In genomic region chr7:151511270-151511669, GRCh38 we compare ENCODE assay signal across 23 cellular contexts. TPM values are rescaled to one million over a fixed set of nuclear protein-coding genes. Genes with fewer than 3 reads are reported as not detected.
DNase-seq lines count a peak whose midpoint lies in the region; ATAC-seq and TF ChIP-seq lines count a peak whose summit lies in the region.
"Had no signal": no experiment of that assay in that cellular context is flagged by ENCODE, and none has a peak within 500 bp of the region (broad histone marks: within the 10 kb centered on the region; RNA-seq: fewer than 3 reads in every experiment).

No MANE protein-coding gene starts in this region.

- H3K9ac ChIP-seq in subcutaneous abdominal adipose tissue (ENCODE audit: low read length in 5 of 5) = no peak overlapping the region
- H3K9ac ChIP-seq: BLaER1 treated with 17β-estradiol and CSF1 and Interleukin-3, amounts not matched to agents 10 nM and 100 nM had no signal

- H3K4me1 Mint-ChIP-seq in CD4-positive, alpha-beta T cell (ENCODE audit: low read depth) = peaks cover 86% of the 10 kb centered on the region
- peaks cover 59% of the 10 kb centered on the region for H3K4me1 Mint-ChIP-seq in T-helper 17 cell
- peaks cover 17% of the 10 kb centered on the region for H3K4me1 Mint-ChIP-seq in progenitor cell of endocrine pancreas (ENCODE audit: low read depth)

- TF ChIP-seq EP300 in gastroesophageal sphincter (IDR thresholded peaks at IDR 0.05) = no peak

- H3K4me3 Mint-ChIP-seq in CD4-positive, alpha-beta T cell = peak overlapping the region; percentile 16
- H3K4me3 Mint-ChIP-seq in T-helper 17 cell (no peak overlapping the region), progenitor cell of endocrine pancreas (ENCODE audit: low read depth) (no peak overlapping the region)

- no peak overlapping the region for H3K27ac ChIP-seq in CD4-positive, alpha-beta T cell (ENCODE audit: low read depth, low read length)
- H3K27ac ChIP-seq in gastroesophageal sphincter (peak overlapping the region in 3 of 4 donors; percentile 54 to 100 (median 71)), subcutaneous abdominal adipose tissue (ENCODE audit: low read depth, low read length) (peak overlapping the region; percentile 48)
- H3K27ac ChIP-seq: BLaER1 treated with 17β-estradiol and CSF1 and Interleukin-3, amounts not matched to agents 10 nM and 100 nM; PC-9; SJCRH30 had no signal

- H3K4me1 ChIP-seq in gastroesophageal sphincter (peaks cover 32 to 99% (median 48%) of the 10 kb centered on the region in 3 donors), subcutaneous abdominal adipose tissue (ENCODE audit: control insufficient read depth in 5 of 5, insufficient read depth in 5 of 5, low read length in 5 of 5) (peaks cover 3 to 49% (median 40%) of the 10 kb centered on the region in 5 donors)
- H3K4me1 ChIP-seq: SJCRH30 had no signal

- DNase-seq in CD4-positive, alpha-beta T cell = no peak
- DNase-seq in T-helper 17 cell (no peak), HuH-7 (ENCODE audit: low spot score) (no peak), progenitor cell of endocrine pancreas (ENCODE audit: low spot score, unreplicated experiment) (no peak), GM13977 (ENCODE audit: low spot score) (no peak)
- DNase-seq: CD4-positive, alpha-beta memory T cell; COR-L47; DMS53; GOT3; MG63; NCI-H1105 treated with DMSO at 0.1 percent for 48 hours; NCI-H146; NCI-H2029; NCI-H446; NCI-H526; NCI-H82; NK-92 treated with Interleukin-12 subunit alpha and Interleukin-12 subunit beta, amount 100 ng/mL, for 24 hours; SJCRH30 had no signal

- 79 to 83% methylated on average over 4 of the region's 4 CpGs for WGBS in gastroesophageal sphincter (ENCODE audit: low coverage in 1 of 2), 2 donors

- intact Hi-C loops in CD4-positive, alpha-beta T cell (cut with DNase I, micrococcal nuclease) = loop anchor here (10.0 kb wide), 3 partner anchors 124 to 1244 kb away; partner anchors contain the start of gene ACTR3B (in 1 of the 2)

- no peak for TF ChIP-seq POLR2A in gastroesophageal sphincter (IDR thresholded peaks at IDR 0.05)

- peaks cover 4% of the 10 kb centered on the region for H3K36me3 Mint-ChIP-seq in CD4-positive, alpha-beta T cell (ENCODE audit: low read depth)
- H3K36me3 Mint-ChIP-seq in T-helper 17 cell (ENCODE audit: low read depth) (no peaks in the 10 kb centered on the region), progenitor cell of endocrine pancreas (ENCODE audit: insufficient read depth) (peaks cover 5% of the 10 kb centered on the region)
- H3K36me3 Mint-ChIP-seq: CD4-positive, alpha-beta memory T cell had no signal

- in situ Hi-C loops in GM13977 (cut with MboI; ENCODE audit: low pct_unique_long_range_greater_than_20kb, low sequenced_read_pairs, unreplicated experiment) = no loop called here

- no peak overlapping the region for H3K27ac Mint-ChIP-seq in CD4-positive, alpha-beta T cell
- H3K27ac Mint-ChIP-seq in T-helper 17 cell (peak overlapping the region; percentile 32), progenitor cell of endocrine pancreas (no peak overlapping the region)

- H3K36me3 ChIP-seq in gastroesophageal sphincter (no peaks in the 10 kb centered on the region), subcutaneous abdominal adipose tissue (ENCODE audit: control insufficient read depth in 5 of 5, insufficient read depth in 5 of 5, low read length in 5 of 5) (no peaks in the 10 kb centered on the region)
- H3K36me3 ChIP-seq: MG63 had no signal

- H3K9me3 ChIP-seq in CD4-positive, alpha-beta T cell (ENCODE audit: control insufficient read depth, low read length) = no peaks in the 10 kb centered on the region
- no peaks in the 10 kb centered on the region for H3K9me3 ChIP-seq in T-helper 17 cell (ENCODE audit: control insufficient read depth, low read length, poor library complexity, severe bottlenecking)
- H3K9me3 ChIP-seq in gastroesophageal sphincter = no peaks in the 10 kb centered on the region
- no peaks in the 10 kb centered on the region for H3K9me3 ChIP-seq in subcutaneous abdominal adipose tissue (ENCODE audit: control insufficient read depth in 5 of 5, low read length in 5 of 5)
- H3K9me3 ChIP-seq: MG63 had no signal

- no peaks in the 10 kb centered on the region for H3K9me3 Mint-ChIP-seq in CD4-positive, alpha-beta T cell
- H3K9me3 Mint-ChIP-seq in progenitor cell of endocrine pancreas (ENCODE audit: low read depth) = peaks cover 5% of the 10 kb centered on the region
- H3K9me3 Mint-ChIP-seq: CD4-positive, alpha-beta memory T cell had no signal

- CTCF ChIA-PET in CD4-positive, alpha-beta T cell (lab: Charles Lee) = no interaction called here

- no peaks in the 10 kb centered on the region for H3K27me3 ChIP-seq in CD4-positive, alpha-beta T cell (ENCODE audit: control insufficient read depth, insufficient read depth, low read length)
- H3K27me3 ChIP-seq in gastroesophageal sphincter (no peaks in the 10 kb centered on the region), subcutaneous abdominal adipose tissue (ENCODE audit: control insufficient read depth in 5 of 5, insufficient read depth in 4 of 5, low read length in 5 of 5) (no peaks in the 10 kb centered on the region)
- H3K27me3 ChIP-seq: BLaER1 treated with 17β-estradiol and CSF1 and Interleukin-3, amounts not matched to agents 10 nM and 100 nM; MG63; SJCRH30 had no signal

- no peak overlapping the region for H3K4me3 ChIP-seq in gastroesophageal sphincter
- no peak overlapping the region for H3K4me3 ChIP-seq in subcutaneous abdominal adipose tissue (ENCODE audit: low read depth in 1 of 5, low read length in 5 of 5)
- H3K4me3 ChIP-seq: BLaER1 treated with 17β-estradiol and CSF1 and Interleukin-3, amounts not matched to agents 10 nM and 100 nM; MG63; PC-9; SJCRH30 had no signal

- POLR2A ChIA-PET in CD4-positive, alpha-beta T cell (lab: Charles Lee) = interaction anchor here (0.7 kb wide), 1 partner anchor 8 kb away, joined by 3 read pairs; the partner anchor contains the start of gene RHEB

- no peak for ATAC-seq in CD4-positive, alpha-beta T cell (ENCODE audit: poor library complexity)
- no peak for ATAC-seq in T-helper 17 cell
- no peak for ATAC-seq in gastroesophageal sphincter
- ATAC-seq: SK-N-SH treated with all-trans-retinoic acid at 6 μM for 48 hours had no signal

- TF ChIP-seq CTCF in CD4-positive, alpha-beta T cell (IDR thresholded peaks at IDR 0.05) = no peak
- TF ChIP-seq CTCF in gastroesophageal sphincter (IDR thresholded peaks at IDR 0.05) (no peak), progenitor cell of endocrine pancreas (IDR thresholded peaks at IDR 0.05; ENCODE audit: unreplicated experiment) (no peak), GM13977 (IDR thresholded peaks at IDR 0.05; ENCODE audit: extremely low read depth, insufficient read depth, missing control alignments) (no peak)

- H3K27me3 Mint-ChIP-seq in CD4-positive, alpha-beta T cell = no peaks in the 10 kb centered on the region
- H3K27me3 Mint-ChIP-seq in T-helper 17 cell (no peaks in the 10 kb centered on the region), progenitor cell of endocrine pancreas (no peaks in the 10 kb centered on the region)
- H3K27me3 Mint-ChIP-seq: CD4-positive, alpha-beta memory T cell had no signal

RNA-seq across cellular contexts. Expression of gene RHEB, which starts 8.4 kb away (rescaled TPM):
- 10 to 100 TPM; 40.3 to 42.6 TPM for total RNA-seq in CD4-positive, alpha-beta T cell
- 10 to 100 TPM; 62.5 to 71.1 TPM for total RNA-seq in T-helper 17 cell
- total RNA-seq in gastroesophageal sphincter = 100 to 1,000 TPM; 107 to 229 (median 155) TPM
- 71.7 and 78.8 TPM in 2 replicates for total RNA-seq in progenitor cell of endocrine pancreas
